In genomic region chr11:14081541-14082211, GRCh38 we compare ENCODE assay signal across 18 cellular contexts.
DNase-seq lines count a peak whose midpoint lies in the region; ATAC-seq and TF ChIP-seq lines count a peak whose summit lies in the region.
"Had no signal": no experiment of that assay in that cellular context is flagged by ENCODE, and none has a peak within 500 bp of the region (broad histone marks: within the 10 kb centered on the region; RNA-seq: fewer than 3 reads in every experiment).

No MANE protein-coding gene starts in this region.

- H3K4me1 ChIP-seq in breast epithelium (no peaks in the 10 kb centered on the region), left ventricle myocardium inferior (no peaks in the 10 kb centered on the region), rectal smooth muscle tissue (ENCODE audit: control insufficient read depth, insufficient read depth, low read length) (no peaks in the 10 kb centered on the region)
- H3K4me1 ChIP-seq: ascending aorta had no signal

- CTCF ChIA-PET in MCF 10A (lab: Yijun Ruan, JAX) = no interaction called here

- H3K36me3 ChIP-seq in breast epithelium = no peaks in the 10 kb centered on the region
- no peaks in the 10 kb centered on the region for H3K36me3 ChIP-seq in left ventricle myocardium inferior
- no peaks in the 10 kb centered on the region for H3K36me3 ChIP-seq in rectal smooth muscle tissue (ENCODE audit: control insufficient read depth, insufficient read depth, low read length)
- H3K36me3 ChIP-seq: ascending aorta, neutrophil, tibial nerve had no signal

- H3K4me1 Mint-ChIP-seq in MCF 10A (ENCODE audit: insufficient read depth, unreplicated experiment) = no peaks in the 10 kb centered on the region
- peaks cover 14% of the 10 kb centered on the region for H3K4me1 Mint-ChIP-seq in activated T-helper 1 cell treated with anti-CD3 and anti-CD28 coated beads, Interleukin-12 subunit alpha, Interleukin-12 subunit beta, Interleukin-2, Interleukin-4 antibody, amounts not matched to agents 30 ng/mL and 10 ng/mL and 1 ng/mL, durations not matched to agents 14 hours and 24 hours and 36 hours (ENCODE audit: low read depth)
- H3K4me1 Mint-ChIP-seq in T-helper 2 cell treated with Interferon-gamma antibody and Interleukin-4, amounts not matched to agents 5 μg/mL and 100 μg/mL, for 36 hours (ENCODE audit: low read depth) = peaks cover 24% of the 10 kb centered on the region

- H3K27me3 Mint-ChIP-seq in MCF 10A (ENCODE audit: insufficient read depth, unreplicated experiment) = peaks cover 91% of the 10 kb centered on the region
- peaks cover 18% of the 10 kb centered on the region for H3K27me3 Mint-ChIP-seq in activated T-helper 1 cell treated with anti-CD3 and anti-CD28 coated beads, Interleukin-12 subunit alpha, Interleukin-12 subunit beta, Interleukin-2, Interleukin-4 antibody, amounts not matched to agents 30 ng/mL and 10 ng/mL and 1 ng/mL, durations not matched to agents 14 hours and 24 hours and 36 hours (ENCODE audit: insufficient read depth)
- H3K27me3 Mint-ChIP-seq in T-helper 2 cell treated with Interferon-gamma antibody and Interleukin-4, amounts not matched to agents 5 μg/mL and 100 μg/mL, for 36 hours (ENCODE audit: low read depth) = peaks cover 45% of the 10 kb centered on the region

- TF ChIP-seq CTCF in breast epithelium (IDR thresholded peaks at IDR 0.05) (no peak), MCF 10A (IDR thresholded peaks at IDR 0.05; ENCODE audit: unreplicated experiment) (no peak), left ventricle myocardium inferior (IDR thresholded peaks at IDR 0.05; ENCODE audit: borderline replicate concordance) (no peak)

- no peak for ATAC-seq in GM19467 (IDR thresholded peaks at IDR 0.05; ENCODE audit: unreplicated experiment)
- ATAC-seq: stimulated activated memory B cell treated with anti-CD40 and anti-IgM and Interleukin-4, amounts not matched to agents 10 μg/mL and 1 μg/mL and 100 μg/mL, for 72 hours had no signal

- no peaks in the 10 kb centered on the region for H3K36me3 Mint-ChIP-seq in MCF 10A (ENCODE audit: insufficient read depth, unreplicated experiment)
- H3K36me3 Mint-ChIP-seq in activated T-helper 1 cell treated with anti-CD3 and anti-CD28 coated beads, Interleukin-12 subunit alpha, Interleukin-12 subunit beta, Interleukin-2, Interleukin-4 antibody, amounts not matched to agents 30 ng/mL and 10 ng/mL and 1 ng/mL, durations not matched to agents 14 hours and 24 hours and 36 hours (ENCODE audit: low read depth) = no peaks in the 10 kb centered on the region
- no peaks in the 10 kb centered on the region for H3K36me3 Mint-ChIP-seq in T-helper 2 cell treated with Interferon-gamma antibody and Interleukin-4, amounts not matched to agents 5 μg/mL and 100 μg/mL, for 36 hours (ENCODE audit: low read depth)
- H3K36me3 Mint-ChIP-seq: stimulated activated memory B cell treated with anti-CD40 and anti-IgM and Interleukin-4, amounts not matched to agents 10 μg/mL and 1 μg/mL and 100 μg/mL, for 72 hours had no signal

- POLR2A ChIA-PET in MCF 10A (lab: Yijun Ruan, JAX) = interaction anchor here (0.7 kb wide), 1 partner anchor 11 kb away, joined by 4 read pairs; no protein-coding TSS in a partner anchor

- H3K9me3 ChIP-seq in breast epithelium (no peaks in the 10 kb centered on the region), left ventricle myocardium inferior (replicated peaks) (peaks cover 12% of the 10 kb centered on the region)
- H3K9me3 ChIP-seq: ascending aorta, neutrophil, tibial nerve had no signal

- H3K27me3 ChIP-seq in breast epithelium (no peaks in the 10 kb centered on the region), left ventricle myocardium inferior (ENCODE audit: low read depth) (peaks cover 46% of the 10 kb centered on the region), rectal smooth muscle tissue (ENCODE audit: control insufficient read depth, insufficient read depth, low read length) (no peaks in the 10 kb centered on the region)
- H3K27me3 ChIP-seq: ascending aorta, neutrophil, tibial nerve had no signal

- no peak overlapping the region for H3K4me3 Mint-ChIP-seq in MCF 10A (ENCODE audit: unreplicated experiment)
- H3K4me3 Mint-ChIP-seq in activated T-helper 1 cell treated with anti-CD3 and anti-CD28 coated beads, Interleukin-12 subunit alpha, Interleukin-12 subunit beta, Interleukin-2, Interleukin-4 antibody, amounts not matched to agents 30 ng/mL and 10 ng/mL and 1 ng/mL, durations not matched to agents 14 hours and 24 hours and 36 hours = no peak overlapping the region
- H3K4me3 Mint-ChIP-seq in T-helper 2 cell treated with Interferon-gamma antibody and Interleukin-4, amounts not matched to agents 5 μg/mL and 100 μg/mL, for 36 hours = no peak overlapping the region
- H3K4me3 Mint-ChIP-seq: stimulated activated memory B cell treated with anti-CD40 and anti-IgM and Interleukin-4, amounts not matched to agents 10 μg/mL and 1 μg/mL and 100 μg/mL, for 72 hours had no signal

- peak overlapping the region; percentile 40 to 81 for H3K27ac ChIP-seq in breast epithelium
- peak overlapping the region; percentile 60 for H3K27ac ChIP-seq in left ventricle myocardium inferior (replicated peaks)
- H3K27ac ChIP-seq in rectal smooth muscle tissue (ENCODE audit: low read depth, low read length) = peak overlapping the region; percentile 56
- H3K27ac ChIP-seq: ascending aorta, neutrophil, VCaP had no signal

- no TSS peak for BruUV-seq in MCF 10A (replicated peaks; lab: Mats Ljungman, UMichigan)

- TF ChIP-seq POLR2A in breast epithelium (IDR thresholded peaks at IDR 0.05) = no peak

- no peaks in the 10 kb centered on the region for H3K9me3 Mint-ChIP-seq in MCF 10A (ENCODE audit: unreplicated experiment)
- H3K9me3 Mint-ChIP-seq in activated T-helper 1 cell treated with anti-CD3 and anti-CD28 coated beads, Interleukin-12 subunit alpha, Interleukin-12 subunit beta, Interleukin-2, Interleukin-4 antibody, amounts not matched to agents 30 ng/mL and 10 ng/mL and 1 ng/mL, durations not matched to agents 14 hours and 24 hours and 36 hours = peaks cover 5% of the 10 kb centered on the region
- peaks cover 6% of the 10 kb centered on the region for H3K9me3 Mint-ChIP-seq in T-helper 2 cell treated with Interferon-gamma antibody and Interleukin-4, amounts not matched to agents 5 μg/mL and 100 μg/mL, for 36 hours

- no peak overlapping the region for H3K27ac Mint-ChIP-seq in MCF 10A (ENCODE audit: low read depth, unreplicated experiment)
- H3K27ac Mint-ChIP-seq in activated T-helper 1 cell treated with anti-CD3 and anti-CD28 coated beads, Interleukin-12 subunit alpha, Interleukin-12 subunit beta, Interleukin-2, Interleukin-4 antibody, amounts not matched to agents 30 ng/mL and 10 ng/mL and 1 ng/mL, durations not matched to agents 14 hours and 24 hours and 36 hours = no peak overlapping the region
- no peak overlapping the region for H3K27ac Mint-ChIP-seq in T-helper 2 cell treated with Interferon-gamma antibody and Interleukin-4, amounts not matched to agents 5 μg/mL and 100 μg/mL, for 36 hours
- H3K27ac Mint-ChIP-seq: stimulated activated memory B cell treated with anti-CD40 and anti-IgM and Interleukin-4, amounts not matched to agents 10 μg/mL and 1 μg/mL and 100 μg/mL, for 72 hours had no signal

- H3K4me3 ChIP-seq in breast epithelium = no peak overlapping the region
- no peak overlapping the region for H3K4me3 ChIP-seq in left ventricle myocardium inferior
- H3K4me3 ChIP-seq in rectal smooth muscle tissue (ENCODE audit: low read length) = no peak overlapping the region
- H3K4me3 ChIP-seq: ascending aorta, tibial nerve had no signal

- intact Hi-C loops in breast epithelium (cut with DNase I; ENCODE audit: low total_unique reads) (loop anchor here (2.0 kb wide), 1 partner anchor 63 kb away; no protein-coding TSS in a partner anchor), MCF 10A (cut with micrococcal nuclease) (no loop called here), left ventricle myocardium inferior (cut with micrococcal nuclease) (no loop called here)
- intact Hi-C loops in activated T-helper 1 cell treated with anti-CD3 and anti-CD28 coated beads, Interleukin-12 subunit alpha, Interleukin-12 subunit beta, Interleukin-2, Interleukin-4 antibody, amounts not matched to agents 30 ng/mL and 10 ng/mL and 1 ng/mL, durations not matched to agents 14 hours and 24 hours and 36 hours (cut with micrococcal nuclease) = no loop called here

- DNase-seq in breast epithelium (ENCODE audit: low spot score in 2 of 2) = no peak
- no peak for DNase-seq in MCF 10A (ENCODE audit: unreplicated experiment)
- DNase-seq in left ventricle myocardium inferior = no peak
- DNase-seq in T-helper 9 cell = no peak
- no peak for DNase-seq in activated T-helper 1 cell treated with anti-CD3 and anti-CD28 coated beads, Interleukin-12 subunit alpha, Interleukin-12 subunit beta, Interleukin-2, Interleukin-4 antibody, amounts not matched to agents 30 ng/mL and 10 ng/mL and 1 ng/mL, durations not matched to agents 14 hours and 24 hours and 36 hours (ENCODE audit: low spot score)
- DNase-seq in T-helper 2 cell treated with Interferon-gamma antibody and Interleukin-4, amounts not matched to agents 5 μg/mL and 100 μg/mL, for 36 hours (ENCODE audit: low spot score) = no peak
- DNase-seq: 8988T, NCI-H1105 treated with DMSO at 0.1 percent for 48 hours, NCI-H526, retina, SHP77 had no signal

- H3K9ac ChIP-seq in rectal smooth muscle tissue (ENCODE audit: low read length) = no peak overlapping the region
